Comparison of ENCODE assay signal across 1 cellular context in genomic region chr2:42602218-42602936, GRCh38.
TF ChIP-seq lines count a peak whose summit lies in the region.

No MANE protein-coding gene starts in this region.

TF ChIP-seq in K562, 482 proteins besides CTCF, POLR2A, EP300 and RAD21:
- TF ChIP-seq PREB (CRISPR knock-in tag; IDR thresholded peaks at IDR 0.05) (no peak), MAFF (IDR thresholded peaks at IDR 0.05; ENCODE audit: low read length) (peak; percentile 36; the same call in 1 of the 2 replicates), ZNF316 (IDR thresholded peaks at IDR 0.05) (peak; percentile 79), MAFG (tag; conservative IDR thresholded peaks at IDR 0.05) (peak; percentile 63), TCF7 (IDR thresholded peaks at IDR 0.05; ENCODE audit: borderline replicate concordance) (no peak), C11orf30 (IDR thresholded peaks at IDR 0.05; ENCODE audit: low read depth) (peak; percentile 79)
